In the genomic region with DNA sequence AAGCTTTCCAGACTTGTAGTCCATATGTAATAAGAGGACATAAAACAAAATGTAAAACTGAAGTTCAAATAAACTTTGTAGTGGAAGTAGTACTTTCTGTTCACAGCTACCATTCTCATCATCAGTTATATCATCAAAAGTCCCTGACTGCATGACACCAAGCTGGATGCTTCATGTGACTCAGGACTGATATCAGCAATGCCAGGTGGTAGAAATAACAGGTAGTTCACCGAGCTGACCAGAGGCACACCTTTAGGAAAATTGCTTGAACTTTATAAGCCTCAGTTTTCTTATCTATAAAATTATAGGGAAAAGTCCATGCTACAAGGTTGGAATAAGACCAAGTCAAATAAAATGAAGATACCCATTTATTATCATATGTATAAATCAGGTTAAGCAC, we compare ENCODE assay signal across 18 cellular contexts.
DNase-seq lines count a peak whose midpoint lies in the region; ATAC-seq, FAIRE-seq and TF ChIP-seq lines count a peak whose summit lies in the region.
"Had no signal": no experiment of that assay in that cellular context is flagged by ENCODE, and none has a peak within 500 bp of the region (broad histone marks: within the 10 kb centered on the region; RNA-seq: fewer than 3 reads in every experiment).

No MANE protein-coding gene starts in this region.

- peaks cover 44% of the 10 kb centered on the region for H3K4me1 ChIP-seq in A549
- H3K4me1 ChIP-seq in PC-3 (ENCODE audit: insufficient read depth, low read length): peaks cover 41% of the 10 kb centered on the region
- H3K4me1 ChIP-seq in SK-N-SH (ENCODE audit: control insufficient read depth in 1 of 2, insufficient read depth in 2 of 2, low read depth in 1 of 2, low read length in 1 of 2): no peaks in the 10 kb centered on the region
- peaks cover 0 to 4% of the 10 kb centered on the region in 2 donors for H3K4me1 ChIP-seq in right atrium auricular region

- H3K9ac ChIP-seq in PC-3 (ENCODE audit: low read length) (no peak overlapping the region), SK-N-SH (no peak overlapping the region)

- TF ChIP-seq EP300 in A549 (IDR thresholded peaks at IDR 0.05) (no peak), SK-N-SH (IDR thresholded peaks at IDR 0.05; ENCODE audit: borderline replicate concordance in 1 of 2, low read depth in 1 of 2, low read length in 1 of 2) (no peak)

- H3K36me3 ChIP-seq in PC-3 (ENCODE audit: low read depth, low read length) (no peaks in the 10 kb centered on the region), SK-N-SH (replicated peaks in 1 of 2; ENCODE audit: control insufficient read depth in 1 of 2, insufficient read depth in 2 of 2, low read length in 1 of 2) (no peaks in the 10 kb centered on the region), right atrium auricular region (no peaks in the 10 kb centered on the region)

- no TSS peak for BruUV-seq in PC-3 (replicated peaks; lab: Mats Ljungman, UMichigan)

- H3K79me2 ChIP-seq in PC-3 (ENCODE audit: low read length): no peaks in the 10 kb centered on the region
- no peaks in the 10 kb centered on the region for H3K79me2 ChIP-seq in SK-N-SH (ENCODE audit: insufficient read depth)

- no peak for ATAC-seq in A549
- ATAC-seq in GM18868 (IDR thresholded peaks at IDR 0.05; ENCODE audit: unreplicated experiment): peak; percentile 58
- ATAC-seq in PC-3: no peak
- peak; percentile 95 for ATAC-seq in left colon
- ATAC-seq in HG03439 (IDR thresholded peaks at IDR 0.05; ENCODE audit: unreplicated experiment): no peak

- peak overlapping the region; percentile 41; the same call in 2 of the 3 replicates for H3K4me2 ChIP-seq in A549
- H3K4me2 ChIP-seq in PC-3 (ENCODE audit: low read length): no peak overlapping the region
- no peak overlapping the region for H3K4me2 ChIP-seq in SK-N-SH

- H3K9me2 ChIP-seq in PC-3 (replicated peaks; ENCODE audit: low read length) (no peaks in the 10 kb centered on the region), SK-N-SH (no peaks in the 10 kb centered on the region)

- H4K20me1 ChIP-seq in PC-3 (ENCODE audit: low read length) (no peaks in the 10 kb centered on the region), SK-N-SH (ENCODE audit: insufficient read depth) (no peaks in the 10 kb centered on the region)

- H3F3A ChIP-seq in PC-3 (ENCODE audit: low read length, unreplicated experiment) (no peaks in the 10 kb centered on the region), SK-N-SH (replicated peaks; ENCODE audit: insufficient read depth) (peaks cover 8% of the 10 kb centered on the region)

- whole genome bisulfite sequencing in A549 (ENCODE audit: missing lambda C conversion rate): 24% methylated on average over 1 of the region's 1 CpG
- 5% methylated on average over 1 of the region's 1 CpG for WGBS in SK-N-SH (ENCODE audit: low lambda C conversion rate)

- peaks cover 2% of the 10 kb centered on the region; the same call in 1 of the 3 replicates for H3K9me3 ChIP-seq in A549
- no peaks in the 10 kb centered on the region for H3K9me3 ChIP-seq in PC-3 (ENCODE audit: low read length)
- no peaks in the 10 kb centered on the region for H3K9me3 ChIP-seq in SK-N-SH
- H3K9me3 ChIP-seq in right atrium auricular region: no peaks in the 10 kb centered on the region

- H2AFZ ChIP-seq in PC-3 (ENCODE audit: low read length) (no peak overlapping the region), SK-N-SH (ENCODE audit: low read depth) (no peak overlapping the region)

- no peak for TF ChIP-seq RAD21 in A549 (conservative IDR thresholded peaks at IDR 0.05 in 1 of 2, IDR thresholded peaks at IDR 0.05 in 1 of 2)
- no peak for TF ChIP-seq RAD21 in SK-N-SH (IDR thresholded peaks at IDR 0.05; ENCODE audit: low read length)

- H3K27me3 ChIP-seq in PC-3 (ENCODE audit: low read length) (no peaks in the 10 kb centered on the region), SK-N-SH (ENCODE audit: insufficient read depth) (0 out of 2 replicates have a peak, but pooled peaks cover under 1% of the 10 kb centered on the region), right atrium auricular region (no peaks in the 10 kb centered on the region)

- no peak overlapping the region for H3K4me3 ChIP-seq in A549
- no peak overlapping the region for H3K4me3 ChIP-seq in PC-3 (ENCODE audit: low read length)
- no peak overlapping the region for H3K4me3 ChIP-seq in SK-N-SH (ENCODE audit: low read depth in 2 of 2, low read length in 1 of 2)
- no peak overlapping the region for H3K4me3 ChIP-seq in right atrium auricular region

- intact Hi-C loops in PC-3 (cut with micrococcal nuclease) (loop anchor here (5.0 kb wide), 2 partner anchors 37 to 172 kb away; no protein-coding TSS in a partner anchor), left colon (cut with DNase I, micrococcal nuclease) (no loop called here)

- H3K27ac ChIP-seq in A549: peak overlapping the region; percentile 81 to 82; a peak in 4 of 6 replicates
- H3K27ac ChIP-seq in PC-3 (ENCODE audit: low read length): no peak overlapping the region
- H3K27ac ChIP-seq in SK-N-SH (ENCODE audit: low read depth in 2 of 2, low read length in 1 of 2): no peak overlapping the region
- H3K27ac ChIP-seq in right atrium auricular region: no peak overlapping the region
- H3K27ac ChIP-seq: HL-60 had no signal

- no peak for TF ChIP-seq CTCF in A549 (IDR thresholded peaks at IDR 0.05)
- no peak for TF ChIP-seq CTCF in PC-3 (conservative IDR thresholded peaks at IDR 0.05; ENCODE audit: low read depth, low read length)
- no peak for TF ChIP-seq CTCF in SK-N-SH (IDR thresholded peaks at IDR 0.05)
- no peak for TF ChIP-seq CTCF in right atrium auricular region (IDR thresholded peaks at IDR 0.05)

- FAIRE-seq in A549 (lab: Jason Lieb, UNC): no peak
- FAIRE-seq: D721Med had no signal

- no peak for TF ChIP-seq POLR2A in A549 (IDR thresholded peaks at IDR 0.05; ENCODE audit: low read length)

- CTCF ChIA-PET in A549 (lab: Yijun Ruan, JAX): no interaction called here
- CTCF ChIA-PET in PC-3 (lab: Charles Lee): no interaction called here
- CTCF ChIA-PET in SK-N-SH (lab: Yijun Ruan, JAX): no interaction called here

- DNase-seq in A549 (ENCODE audit: low read depth in 1 of 2, low spot score in 1 of 2) (no peak), PC-3 (peak; percentile 40), left colon (peak in 1 of 2 donors; percentile 36), SK-N-SH (no peak), right atrium auricular region (ENCODE audit: low spot score) (no peak)
- no peak for DNase-seq in activated CD4-positive, alpha-beta T cell treated with anti-CD3 and anti-CD28 coated beads for 48 hours
- DNase-seq: 8988T; C1 segment of cervical spinal cord; CD4-positive, alpha-beta T cell; DMS153; DMS79 treated with DMSO at 0.1 percent for 48 hours; GDM1; HCEC 1CT; HFFc6 had no signal

- POLR2A ChIA-PET in A549 (lab: Yijun Ruan, JAX) (no interaction called here), PC-3 (lab: Charles Lee; ENCODE audit: unreplicated experiment) (no interaction called here), SK-N-SH (lab: Yijun Ruan, JAX) (no interaction called here)

TF ChIP-seq in A549, 52 proteins besides CTCF, POLR2A, EP300 and RAD21:
- TF ChIP-seq NPAS2 (CRISPR knock-in tag; IDR thresholded peaks at IDR 0.05; ENCODE audit: borderline replicate concordance) (no peak), KDM5A (IDR thresholded peaks at IDR 0.05) (no peak), GATA3 (IDR thresholded peaks at IDR 0.05; ENCODE audit: borderline replicate concordance) (peak; percentile 11; the same call in 1 of the 2 replicates)
TF ChIP-seq in A549: peak in this region for 1.

TF ChIP-seq in SK-N-SH, 30 proteins besides CTCF, POLR2A, EP300 and RAD21 (continues in another document):
- TF ChIP-seq, protein P1, sequence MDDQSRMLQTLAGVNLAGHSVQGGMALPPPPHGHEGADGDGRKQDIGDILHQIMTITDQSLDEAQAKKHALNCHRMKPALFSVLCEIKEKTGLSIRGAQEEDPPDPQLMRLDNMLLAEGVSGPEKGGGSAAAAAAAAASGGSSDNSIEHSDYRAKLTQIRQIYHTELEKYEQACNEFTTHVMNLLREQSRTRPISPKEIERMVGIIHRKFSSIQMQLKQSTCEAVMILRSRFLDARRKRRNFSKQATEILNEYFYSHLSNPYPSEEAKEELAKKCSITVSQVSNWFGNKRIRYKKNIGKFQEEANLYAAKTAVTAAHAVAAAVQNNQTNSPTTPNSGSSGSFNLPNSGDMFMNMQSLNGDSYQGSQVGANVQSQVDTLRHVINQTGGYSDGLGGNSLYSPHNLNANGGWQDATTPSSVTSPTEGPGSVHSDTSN (IDR thresholded peaks at IDR 0.05): no peak
- TF ChIP-seq TCF12 (IDR thresholded peaks at IDR 0.05) (no peak), TAF1 (IDR thresholded peaks at IDR 0.05; ENCODE audit: borderline replicate concordance, low read depth, low read length) (no peak), POLR2AphosphoS5 (IDR thresholded peaks at IDR 0.05; ENCODE audit: low read depth, low read length) (no peak), RCOR1 (IDR thresholded peaks at IDR 0.05; ENCODE audit: low read length) (no peak)
- TF ChIP-seq, protein P2, sequence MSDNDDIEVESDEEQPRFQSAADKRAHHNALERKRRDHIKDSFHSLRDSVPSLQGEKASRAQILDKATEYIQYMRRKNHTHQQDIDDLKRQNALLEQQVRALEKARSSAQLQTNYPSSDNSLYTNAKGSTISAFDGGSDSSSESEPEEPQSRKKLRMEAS (IDR thresholded peaks at IDR 0.05; ENCODE audit: low read depth): no peak
- TF ChIP-seq, protein P3, sequence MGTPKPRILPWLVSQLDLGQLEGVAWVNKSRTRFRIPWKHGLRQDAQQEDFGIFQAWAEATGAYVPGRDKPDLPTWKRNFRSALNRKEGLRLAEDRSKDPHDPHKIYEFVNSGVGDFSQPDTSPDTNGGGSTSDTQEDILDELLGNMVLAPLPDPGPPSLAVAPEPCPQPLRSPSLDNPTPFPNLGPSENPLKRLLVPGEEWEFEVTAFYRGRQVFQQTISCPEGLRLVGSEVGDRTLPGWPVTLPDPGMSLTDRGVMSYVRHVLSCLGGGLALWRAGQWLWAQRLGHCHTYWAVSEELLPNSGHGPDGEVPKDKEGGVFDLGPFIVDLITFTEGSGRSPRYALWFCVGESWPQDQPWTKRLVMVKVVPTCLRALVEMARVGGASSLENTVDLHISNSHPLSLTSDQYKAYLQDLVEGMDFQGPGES (IDR thresholded peaks at IDR 0.05; ENCODE audit: low read depth, low read length): no peak
- TF ChIP-seq, protein P4, sequence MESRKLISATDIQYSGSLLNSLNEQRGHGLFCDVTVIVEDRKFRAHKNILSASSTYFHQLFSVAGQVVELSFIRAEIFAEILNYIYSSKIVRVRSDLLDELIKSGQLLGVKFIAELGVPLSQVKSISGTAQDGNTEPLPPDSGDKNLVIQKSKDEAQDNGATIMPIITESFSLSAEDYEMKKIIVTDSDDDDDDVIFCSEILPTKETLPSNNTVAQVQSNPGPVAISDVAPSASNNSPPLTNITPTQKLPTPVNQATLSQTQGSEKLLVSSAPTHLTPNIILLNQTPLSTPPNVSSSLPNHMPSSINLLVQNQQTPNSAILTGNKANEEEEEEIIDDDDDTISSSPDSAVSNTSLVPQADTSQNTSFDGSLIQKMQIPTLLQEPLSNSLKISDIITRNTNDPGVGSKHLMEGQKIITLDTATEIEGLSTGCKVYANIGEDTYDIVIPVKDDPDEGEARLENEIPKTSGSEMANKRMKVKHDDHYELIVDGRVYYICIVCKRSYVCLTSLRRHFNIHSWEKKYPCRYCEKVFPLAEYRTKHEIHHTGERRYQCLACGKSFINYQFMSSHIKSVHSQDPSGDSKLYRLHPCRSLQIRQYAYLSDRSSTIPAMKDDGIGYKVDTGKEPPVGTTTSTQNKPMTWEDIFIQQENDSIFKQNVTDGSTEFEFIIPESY (IDR thresholded peaks at IDR 0.05; ENCODE audit: borderline replicate concordance, low read depth): no peak

Comparison
In these comparisons a context has a peak if more than half of its experiments do, and no peak if none do; other contexts are left out.
1. ATAC-seq: peak in GM18868 (single experiment) and left colon (single experiment); none in A549 (0 of 2), PC-3 (single experiment) and HG03439 (single experiment).
2. H3K27ac ChIP-seq: peak in A549 (2 of 2); none in PC-3 (single experiment), SK-N-SH (0 of 2) and right atrium auricular region (0 of 2).